ENCODE assay signal across 18 cellular contexts in genomic region chr9:113352411-113352810, GRCh38. TPM values are rescaled to one million over a fixed set of nuclear protein-coding genes. Genes with fewer than 3 reads are reported as not detected.
DNase-seq lines count a peak whose midpoint lies in the region; ATAC-seq and TF ChIP-seq lines count a peak whose summit lies in the region.
"Had no signal": no experiment of that assay in that cellular context is flagged by ENCODE, and none has a peak within 500 bp of the region (broad histone marks: within the 10 kb centered on the region; RNA-seq: fewer than 3 reads in every experiment).

No MANE protein-coding gene starts in this region.

- H3K27ac Mint-ChIP-seq in activated T-cell treated with anti-CD3 and anti-CD28 coated beads, Interleukin-2, amount 50 U/mL, for 24 hours: peak overlapping the region; percentile 65
- H3K27ac Mint-ChIP-seq: CD4-positive, alpha-beta memory T cell had no signal

- WGBS in neuronal stem cell (ENCODE audit: extremely low coverage in 2 of 2, insufficient read length in 2 of 2, insufficient replicate concordance in 1 of 2), 2 donors: no CpG with 5 or more reads among the region's 1 CpG

- no peak overlapping the region for H2BK15ac ChIP-seq in neuronal stem cell (ENCODE audit: low read length)

- no peaks in the 10 kb centered on the region for H3K9me3 Mint-ChIP-seq in activated T-cell treated with anti-CD3 and anti-CD28 coated beads, Interleukin-2, amount 50 U/mL, for 24 hours
- H3K9me3 Mint-ChIP-seq: CD4-positive, alpha-beta memory T cell had no signal

- no peak overlapping the region for H3K4me3 ChIP-seq in RWPE2 (ENCODE audit: severe bottlenecking)
- H3K4me3 ChIP-seq in neuronal stem cell (ENCODE audit: low read length in 2 of 2): no peak overlapping the region
- H3K4me3 ChIP-seq: hepatocyte, SK-N-MC had no signal

- H3K36me3 Mint-ChIP-seq in activated T-cell treated with anti-CD3 and anti-CD28 coated beads, Interleukin-2, amount 50 U/mL, for 24 hours (ENCODE audit: low read depth): no peaks in the 10 kb centered on the region
- H3K36me3 Mint-ChIP-seq: CD4-positive, alpha-beta memory T cell had no signal

- H3K4me1 ChIP-seq in RWPE2 (ENCODE audit: insufficient read depth, poor library complexity, severe bottlenecking) (no peaks in the 10 kb centered on the region), neuronal stem cell (ENCODE audit: control insufficient read depth in 2 of 2, insufficient read depth in 1 of 2, low read depth in 1 of 2, low read length in 2 of 2) (peaks cover 0 to 2% of the 10 kb centered on the region in 2 donors)

- no peak overlapping the region for H2BK12ac ChIP-seq in neuronal stem cell (ENCODE audit: low read length)

- no peak overlapping the region for H3K14ac ChIP-seq in neuronal stem cell (ENCODE audit: low read length)

- no peak overlapping the region for H2AFZ ChIP-seq in neuronal stem cell (ENCODE audit: low read length)
- H2AFZ ChIP-seq: hepatocyte had no signal

- TF ChIP-seq CTCF in RWPE2 (IDR thresholded peaks at IDR 0.05; ENCODE audit: poor library complexity, severe bottlenecking): no peak

- peak; percentile 39; the same call in 1 of the 3 replicates for ATAC-seq in RWPE2 (ENCODE audit: low read depth)
- ATAC-seq in GM21619 (IDR thresholded peaks at IDR 0.05; ENCODE audit: unreplicated experiment): no peak

- no peak overlapping the region for H3K4me3 Mint-ChIP-seq in activated T-cell treated with anti-CD3 and anti-CD28 coated beads, Interleukin-2, amount 50 U/mL, for 24 hours
- H3K4me3 Mint-ChIP-seq: CD4-positive, alpha-beta memory T cell had no signal

- no peak overlapping the region for H2BK5ac ChIP-seq in neuronal stem cell (ENCODE audit: low read length)

- H4K91ac ChIP-seq in neuronal stem cell (ENCODE audit: low read depth, low read length, poor library complexity): no peak overlapping the region

- no peak overlapping the region for H4K8ac ChIP-seq in neuronal stem cell (ENCODE audit: low read depth, low read length)

- H3K36me3 ChIP-seq in RWPE2 (ENCODE audit: low read depth) (no peaks in the 10 kb centered on the region), neuronal stem cell (replicated peaks in 1 of 2; ENCODE audit: control insufficient read depth in 2 of 2, insufficient read depth in 2 of 2, low read length in 2 of 2) (no peaks in the 10 kb centered on the region)

- H2AK5ac ChIP-seq in neuronal stem cell (ENCODE audit: low read depth, low read length): no peak overlapping the region

- H3K9ac ChIP-seq in neuronal stem cell (ENCODE audit: low read depth, low read length, poor library complexity): no peak overlapping the region

- no peak overlapping the region for H2BK120ac ChIP-seq in neuronal stem cell (ENCODE audit: low read depth, low read length)

- H3K27me3 ChIP-seq in RWPE2 (ENCODE audit: insufficient read depth, poor library complexity, severe bottlenecking): peaks cover 22% of the 10 kb centered on the region
- H3K27me3 ChIP-seq in neuronal stem cell (ENCODE audit: control insufficient read depth in 3 of 3, insufficient read depth in 3 of 3, low read depth in 1 of 3, low read length in 3 of 3): peaks cover 14 to 81% (median 37%) of the 10 kb centered on the region in 3 experiments

- H3K4ac ChIP-seq in neuronal stem cell (ENCODE audit: low read length): no peak overlapping the region

- H3K4me2 ChIP-seq in neuronal stem cell (ENCODE audit: insufficient read depth, low read length, poor library complexity, severe bottlenecking): no peak overlapping the region
- H3K4me2 ChIP-seq: hepatocyte had no signal

- H3K18ac ChIP-seq in neuronal stem cell (ENCODE audit: low read length): no peak overlapping the region

- no peak overlapping the region for H3K23ac ChIP-seq in neuronal stem cell (ENCODE audit: low read depth, low read length, poor library complexity)

- H3K4me1 Mint-ChIP-seq in activated T-cell treated with anti-CD3 and anti-CD28 coated beads, Interleukin-2, amount 50 U/mL, for 24 hours (ENCODE audit: low read depth): peaks cover 33% of the 10 kb centered on the region

- H3K79me1 ChIP-seq in neuronal stem cell (ENCODE audit: low read depth, low read length): no peaks in the 10 kb centered on the region

- DNase-seq in activated T-cell treated with anti-CD3 and anti-CD28 coated beads, Interleukin-2, amount 50 U/mL, for 24 hours: no peak
- no peak for DNase-seq in activated T-cell treated with anti-CD3 and anti-CD28 coated beads, Interleukin-2, amount 50 U/mL, for 48 hours
- DNase-seq in RWPE2 (ENCODE audit: low spot score) (no peak), renal cortical epithelial cell (ENCODE audit: low read depth) (peak; percentile 33), neuronal stem cell (ENCODE audit: low spot score) (no peak)
- DNase-seq: activated CD4-positive, alpha-beta T cell treated with anti-CD3 and anti-CD28 coated beads, Interleukin-2, amount 50 U/mL, for 1 hour; CD4-positive, alpha-beta memory T cell; central memory CD4-positive, alpha-beta T cell; DND-41; NCI-H524 treated with DMSO at 0.1 percent for 48 hours; OCI-M1; retina; substantia nigra had no signal

- H3K27me3 Mint-ChIP-seq in activated T-cell treated with anti-CD3 and anti-CD28 coated beads, Interleukin-2, amount 50 U/mL, for 24 hours: peaks cover 42% of the 10 kb centered on the region

- H3K9me3 ChIP-seq in RWPE2 (ENCODE audit: severe bottlenecking): no peaks in the 10 kb centered on the region
- peaks cover 0 to 3% of the 10 kb centered on the region in 2 donors for H3K9me3 ChIP-seq in neuronal stem cell (replicated peaks in 1 of 2; ENCODE audit: control insufficient read depth in 2 of 2, insufficient read depth in 1 of 2, low read depth in 1 of 2, low read length in 2 of 2)

- H3K27ac ChIP-seq in RWPE2 (ENCODE audit: poor library complexity, severe bottlenecking): no peak overlapping the region
- H3K27ac ChIP-seq in neuronal stem cell (replicated peaks; ENCODE audit: low read length): no peak overlapping the region
- H3K27ac ChIP-seq: hepatocyte, SK-N-MC had no signal

RNA-seq across cellular contexts. Expression of gene BSPRY, which starts 3.1 kb away (rescaled TPM):
- total RNA-seq in renal cortical epithelial cell: 0.45 and 22.4 TPM in 2 replicates
- polyA plus RNA-seq in neuronal stem cell (2013, experiment 1 of 2): 0.01 TPM
- 0.01 TPM for polyA plus RNA-seq in neuronal stem cell (2013, experiment 2 of 2)
- total RNA-seq: CD4-positive, alpha-beta memory T cell had no signal
- polyA plus RNA-seq: neural cell had no signal

RNA-seq across cellular contexts. Expression of gene WDR31, which starts 12.3 kb away (rescaled TPM):
- total RNA-seq in renal cortical epithelial cell: 1.9 and 9.3 TPM in 2 replicates
- 2.3 TPM for polyA plus RNA-seq in neuronal stem cell (2013, experiment 1 of 2)
- polyA plus RNA-seq in neuronal stem cell (2013, experiment 2 of 2): 2.4 TPM

RNA-seq across cellular contexts. Expression of gene HDHD3, which starts 24.4 kb away (rescaled TPM):
- 23.8 and 24.1 TPM in 2 replicates for total RNA-seq in renal cortical epithelial cell
- 10.3 TPM for polyA plus RNA-seq in neuronal stem cell (2013, experiment 1 of 2)
- polyA plus RNA-seq in neuronal stem cell (2013, experiment 2 of 2): 10.2 TPM

RNA-seq across cellular contexts. Expression of gene ALAD, which starts 48.7 kb away (rescaled TPM):
- total RNA-seq in renal cortical epithelial cell: 6.3 and 34.0 TPM in 2 replicates
- polyA plus RNA-seq in neuronal stem cell (2013, experiment 1 of 2): 18.9 TPM
- polyA plus RNA-seq in neuronal stem cell (2013, experiment 2 of 2): 19.3 TPM

RNA-seq across cellular contexts. Expression of gene RNF183, which starts 49.2 kb away (rescaled TPM):
- total RNA-seq in renal cortical epithelial cell: 0.80 and 1.2 TPM in 2 replicates
- polyA plus RNA-seq in neuronal stem cell (2013, experiment 1 of 2): 0.13 TPM
- 0.25 TPM for polyA plus RNA-seq in neuronal stem cell (2013, experiment 2 of 2)
- total RNA-seq: CD4-positive, alpha-beta memory T cell had no signal
- polyA plus RNA-seq: CD4-positive, alpha-beta memory T cell; keratinocyte; neural cell had no signal
